In genomic region chr11:76695767-76696166, GRCh38 we compare ENCODE assay signal across 3 cellular contexts.
TF ChIP-seq lines count a peak whose summit lies in the region.

No MANE protein-coding gene starts in this region.

TF ChIP-seq in IMR-90, 13 proteins besides CTCF, POLR2A, EP300 and RAD21:
- no peak for TF ChIP-seq RFX5 (IDR thresholded peaks at IDR 0.05; ENCODE audit: low read depth, low read length)
- TF ChIP-seq CHD1 (IDR thresholded peaks at IDR 0.05; ENCODE audit: low read depth, low read length): no peak
- no peak for TF ChIP-seq MXI1 (IDR thresholded peaks at IDR 0.05; ENCODE audit: borderline replicate concordance, low read depth, low read length)
- no peak for TF ChIP-seq SMC3 (IDR thresholded peaks at IDR 0.05; ENCODE audit: low read depth, low read length)
- TF ChIP-seq FOS (IDR thresholded peaks at IDR 0.05; ENCODE audit: low read depth, low read length): no peak
- TF ChIP-seq MAFK (IDR thresholded peaks at IDR 0.05; ENCODE audit: low read depth, low read length): no peak
- no peak for TF ChIP-seq RCOR1 (IDR thresholded peaks at IDR 0.05; ENCODE audit: insufficient replicate concordance, low read length)
- TF ChIP-seq MAZ (IDR thresholded peaks at IDR 0.05; ENCODE audit: borderline replicate concordance, low read depth, low read length): no peak
- no peak for TF ChIP-seq NFE2L2 (IDR thresholded peaks at IDR 0.05; ENCODE audit: low read depth, low read length)
- no peak for TF ChIP-seq ELK1 (IDR thresholded peaks at IDR 0.05; ENCODE audit: borderline replicate concordance, low read depth, low read length)
- no peak for TF ChIP-seq CEBPB (IDR thresholded peaks at IDR 0.05; ENCODE audit: low read depth, low read length)
- no peak for TF ChIP-seq BHLHE40 (IDR thresholded peaks at IDR 0.05; ENCODE audit: low read depth, low read length)
- TF ChIP-seq USF2 (IDR thresholded peaks at IDR 0.05; ENCODE audit: low read depth, low read length): no peak

TF ChIP-seq in GM12878, 131 proteins besides CTCF, POLR2A, EP300 and RAD21:
- no peak for TF ChIP-seq CEBPB (IDR thresholded peaks at IDR 0.05; ENCODE audit: borderline replicate concordance in 1 of 2, low read depth in 2 of 2, low read length in 2 of 2)
- TF ChIP-seq ZNF207 (IDR thresholded peaks at IDR 0.05; ENCODE audit: borderline replicate concordance): no peak
- no peak for TF ChIP-seq FOXK2 (IDR thresholded peaks at IDR 0.05)
- no peak for TF ChIP-seq RELB (IDR thresholded peaks at IDR 0.05; ENCODE audit: low read depth)
- TF ChIP-seq ZNF274 (IDR thresholded peaks at IDR 0.05; ENCODE audit: insufficient read depth, insufficient read length): no peak
- no peak for TF ChIP-seq RBBP5 (conservative IDR thresholded peaks at IDR 0.05)
- TF ChIP-seq CHD2 (IDR thresholded peaks at IDR 0.05; ENCODE audit: borderline replicate concordance, low read depth, low read length): no peak
- TF ChIP-seq REST (IDR thresholded peaks at IDR 0.05; ENCODE audit: low read depth, low read length): no peak
- no peak for TF ChIP-seq RB1 (IDR thresholded peaks at IDR 0.05; ENCODE audit: borderline replicate concordance)
- no peak for TF ChIP-seq SIX5 (IDR thresholded peaks at IDR 0.05; ENCODE audit: low read depth, low read length, severe bottlenecking)
- no peak for TF ChIP-seq SMAD5 (IDR thresholded peaks at IDR 0.05; ENCODE audit: low read depth)
- no peak for TF ChIP-seq CHD1 (IDR thresholded peaks at IDR 0.05; ENCODE audit: low read depth, low read length)
- TF ChIP-seq ZNF384 (IDR thresholded peaks at IDR 0.05; ENCODE audit: borderline replicate concordance, low read depth, low read length): no peak
- no peak for TF ChIP-seq CHD4 (IDR thresholded peaks at IDR 0.05)
- TF ChIP-seq CREM (IDR thresholded peaks at IDR 0.05; ENCODE audit: low read depth): no peak

TF ChIP-seq in HEK293T, 16 proteins besides CTCF, POLR2A, EP300 and RAD21:
- TF ChIP-seq FOXK2 (IDR thresholded peaks at IDR 0.05): no peak
